16 cellular contexts compared by ENCODE assay signal in genomic region chr18:63306249-63306648, GRCh38. TPM values are rescaled to one million over a fixed set of nuclear protein-coding genes. Genes with fewer than 3 reads are reported as not detected.
DNase-seq lines count a peak whose midpoint lies in the region; ATAC-seq, FAIRE-seq and TF ChIP-seq lines count a peak whose summit lies in the region.
"Had no signal": no experiment of that assay in that cellular context is flagged by ENCODE, and none has a peak within 500 bp of the region (broad histone marks: within the 10 kb centered on the region; RNA-seq: fewer than 3 reads in every experiment).

No MANE protein-coding gene starts in this region.

- TF ChIP-seq CTCF in D721Med (IDR thresholded peaks at IDR 0.05; ENCODE audit: insufficient read depth, missing control alignments) (no peak), nephron (IDR thresholded peaks at IDR 0.05; ENCODE audit: unreplicated experiment in 3 of 3) (no peak)

- H3K27me3 Mint-ChIP-seq in T-helper 1 cell treated with Interleukin-12 subunit alpha and Interleukin-12 subunit beta and Interleukin-4 antibody, amounts not matched to agents 30 μg/mL and 1 μg/mL, for 36 hours (ENCODE audit: low read depth) = no peaks in the 10 kb centered on the region
- no peaks in the 10 kb centered on the region for H3K27me3 Mint-ChIP-seq in activated T-helper 17 cell treated with anti-CD3 and anti-CD28 coated beads, Interleukin-2, amount 50 U/mL, for 72 hours
- no peaks in the 10 kb centered on the region for H3K27me3 Mint-ChIP-seq in nephron (ENCODE audit: low read depth)

- H3K27ac Mint-ChIP-seq in T-helper 1 cell treated with Interleukin-12 subunit alpha and Interleukin-12 subunit beta and Interleukin-4 antibody, amounts not matched to agents 30 μg/mL and 1 μg/mL, for 36 hours = no peak overlapping the region
- peak overlapping the region; percentile 33 for H3K27ac Mint-ChIP-seq in activated T-helper 17 cell treated with anti-CD3 and anti-CD28 coated beads, Interleukin-2, amount 50 U/mL, for 72 hours
- peak overlapping the region; percentile 79 to 92 (median 82) for H3K27ac Mint-ChIP-seq in nephron

- H3K4me1 Mint-ChIP-seq in T-helper 1 cell treated with Interleukin-12 subunit alpha and Interleukin-12 subunit beta and Interleukin-4 antibody, amounts not matched to agents 30 μg/mL and 1 μg/mL, for 36 hours (ENCODE audit: low read depth) = peaks cover 74% of the 10 kb centered on the region
- peaks cover 78% of the 10 kb centered on the region for H3K4me1 Mint-ChIP-seq in activated T-helper 17 cell treated with anti-CD3 and anti-CD28 coated beads, Interleukin-2, amount 50 U/mL, for 72 hours
- H3K4me1 Mint-ChIP-seq in nephron = peaks cover 40% of the 10 kb centered on the region

- DNase-seq in T-helper 1 cell = no peak
- no peak for DNase-seq in D721Med (ENCODE audit: insufficient read length, low spot score)
- no peak for DNase-seq in stimulated activated CD4-positive, alpha-beta T cell treated with anti-CD3 and anti-CD28 coated beads, Interleukin-12 subunit alpha, Interleukin-12 subunit beta, amount 100 ng/mL, for 4 hours
- no peak for DNase-seq in iPS-NIHi11 (ENCODE audit: low spot score)
- DNase-seq: activated T-cell treated with anti-CD3 and anti-CD28 coated beads for 4 hours; central memory CD4-positive, alpha-beta T cell; effector CD4-positive, alpha-beta T cell; glutamatergic neuron; NCI-H2029 treated with DMSO at 0.1 percent for 48 hours; NCI-H526; SHP77 treated with DMSO at 0.1 percent for 48 hours; upper lobe of left lung had no signal

- peak overlapping the region; percentile 8 for H3K4me3 Mint-ChIP-seq in T-helper 1 cell treated with Interleukin-12 subunit alpha and Interleukin-12 subunit beta and Interleukin-4 antibody, amounts not matched to agents 30 μg/mL and 1 μg/mL, for 36 hours
- peak overlapping the region; percentile 67 for H3K4me3 Mint-ChIP-seq in activated T-helper 17 cell treated with anti-CD3 and anti-CD28 coated beads, Interleukin-2, amount 50 U/mL, for 72 hours
- H3K4me3 Mint-ChIP-seq in nephron = no peak overlapping the region

- FAIRE-seq in D721Med (lab: Jason Lieb, UNC) = peak; percentile 29

- peaks cover 60% of the 10 kb centered on the region for H3K36me3 Mint-ChIP-seq in T-helper 1 cell treated with Interleukin-12 subunit alpha and Interleukin-12 subunit beta and Interleukin-4 antibody, amounts not matched to agents 30 μg/mL and 1 μg/mL, for 36 hours (ENCODE audit: low read depth)
- peaks cover 24% of the 10 kb centered on the region for H3K36me3 Mint-ChIP-seq in activated T-helper 17 cell treated with anti-CD3 and anti-CD28 coated beads, Interleukin-2, amount 50 U/mL, for 72 hours (ENCODE audit: low read depth)
- H3K36me3 Mint-ChIP-seq in nephron (ENCODE audit: low read depth) = peaks cover 3% of the 10 kb centered on the region

- H3K9me3 Mint-ChIP-seq in T-helper 1 cell treated with Interleukin-12 subunit alpha and Interleukin-12 subunit beta and Interleukin-4 antibody, amounts not matched to agents 30 μg/mL and 1 μg/mL, for 36 hours = no peaks in the 10 kb centered on the region
- H3K9me3 Mint-ChIP-seq in activated T-helper 17 cell treated with anti-CD3 and anti-CD28 coated beads, Interleukin-2, amount 50 U/mL, for 72 hours = no peaks in the 10 kb centered on the region
- H3K9me3 Mint-ChIP-seq in nephron = no peaks in the 10 kb centered on the region

- no peak for ATAC-seq in activated T-helper 17 cell treated with anti-CD3 and anti-CD28 coated beads, Interleukin-2, amount 50 U/mL, for 72 hours (replicated peaks)
- ATAC-seq in HG02588 (IDR thresholded peaks at IDR 0.05; ENCODE audit: unreplicated experiment) = no peak

RNA-seq across cellular contexts. Expression of gene BCL2, which starts 13.3 kb away (rescaled TPM):
- total RNA-seq in activated T-helper 17 cell treated with anti-CD3 and anti-CD28 coated beads, Interleukin-2, amount 50 U/mL, for 72 hours = 100 to 1,000 TPM in 1 of 2 donors, 10 to 100 TPM in 1; 95.4 to 269 TPM

Comparison
In these comparisons a context has a peak if more than half of its experiments do, and no peak if none do; other contexts are left out.
1. H3K4me3 Mint-ChIP-seq: peak in T-helper 1 cell treated with Interleukin-12 subunit alpha and Interleukin-12 subunit beta and Interleukin-4 antibody, amounts not matched to agents 30 μg/mL and 1 μg/mL, for 36 hours (single experiment) and activated T-helper 17 cell treated with anti-CD3 and anti-CD28 coated beads, Interleukin-2, amount 50 U/mL, for 72 hours (single experiment); none in nephron (0 of 3).